Comparison of ENCODE assay signal across 13 cellular contexts in the genomic region with DNA sequence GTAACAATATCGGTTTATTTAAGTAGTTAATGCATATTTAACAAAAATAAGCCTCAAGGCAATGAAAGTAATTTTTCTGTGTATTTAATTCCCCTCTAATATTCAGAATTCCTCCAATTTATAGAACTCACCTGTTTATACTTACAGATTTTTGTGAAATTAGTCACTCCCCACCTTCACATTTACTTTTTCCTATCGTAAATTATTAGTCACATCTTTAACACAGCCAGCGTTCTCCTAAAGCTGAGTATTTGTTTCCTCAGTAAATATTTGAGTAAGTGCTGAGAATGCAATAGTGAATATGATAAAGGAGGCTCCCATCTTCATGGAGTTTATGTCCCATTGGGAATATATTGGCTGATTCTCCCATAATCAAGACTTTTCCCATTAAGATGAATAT.
DNase-seq lines count a peak whose midpoint lies in the region; ATAC-seq and TF ChIP-seq lines count a peak whose summit lies in the region.
"Had no signal": no experiment of that assay in that cellular context is flagged by ENCODE, and none has a peak within 500 bp of the region (broad histone marks: within the 10 kb centered on the region; RNA-seq: fewer than 3 reads in every experiment).

No MANE protein-coding gene starts in this region.

- H3K4me1 ChIP-seq in Caco-2 (peaks cover 17% of the 10 kb centered on the region), Panc1 (ENCODE audit: control insufficient read depth, insufficient read depth, low read length) (0 out of 2 replicates have a peak, but pooled peaks cover 3% of the 10 kb centered on the region)
- H3K4me1 ChIP-seq in CD8-positive, alpha-beta memory T cell (ENCODE audit: insufficient read depth, low read length), result no peaks in the 10 kb centered on the region
- H3K4me1 ChIP-seq: BLaER1 treated with 17β-estradiol and CSF1 and Interleukin-3, amounts not matched to agents 10 nM and 100 nM had no signal

- ATAC-seq in Panc1 (no peak), HG03108 (IDR thresholded peaks at IDR 0.05; ENCODE audit: unreplicated experiment) (no peak)

- H3K36me3 Mint-ChIP-seq in Caco-2 (ENCODE audit: insufficient read depth, unreplicated experiment), result peaks cover 5% of the 10 kb centered on the region
- H3K36me3 Mint-ChIP-seq in CD8-positive, alpha-beta memory T cell, result no peaks in the 10 kb centered on the region
- H3K36me3 Mint-ChIP-seq: CD4-positive, CD25-positive, alpha-beta regulatory T cell had no signal

- no peak overlapping the region for H3K27ac ChIP-seq in Panc1 (ENCODE audit: low read length)
- H3K27ac ChIP-seq in CD8-positive, alpha-beta memory T cell (ENCODE audit: low read depth, low read length), result no peak overlapping the region
- H3K27ac ChIP-seq: BLaER1 treated with 17β-estradiol and CSF1 and Interleukin-3, amounts not matched to agents 10 nM and 100 nM had no signal

- CTCF ChIA-PET in Caco-2 (lab: Charles Lee) (interaction anchor here (0.9 to 1.3 kb wide), 2 partner anchors 62 to 94 kb away, joined by 3 read pairs; partner anchors contain the start of gene PPP1R3D), Panc1 (lab: Charles Lee) (no interaction called here)
- CTCF ChIA-PET in CD8-positive, alpha-beta memory T cell (lab: Charles Lee), result no interaction called here

- peaks cover 16% of the 10 kb centered on the region for H3K4me1 Mint-ChIP-seq in Caco-2 (ENCODE audit: low read depth, unreplicated experiment)
- no peaks in the 10 kb centered on the region for H3K4me1 Mint-ChIP-seq in CD8-positive, alpha-beta memory T cell
- H3K4me1 Mint-ChIP-seq: CD4-positive, CD25-positive, alpha-beta regulatory T cell had no signal

- H3K9me3 ChIP-seq in Caco-2 (no peaks in the 10 kb centered on the region), Panc1 (ENCODE audit: control insufficient read depth, insufficient read depth, low read depth, low read length) (no peaks in the 10 kb centered on the region)
- H3K9me3 ChIP-seq in CD8-positive, alpha-beta memory T cell (ENCODE audit: low read length), result no peaks in the 10 kb centered on the region
- H3K9me3 ChIP-seq: BLaER1 treated with 17β-estradiol and CSF1 and Interleukin-3, amounts not matched to agents 10 nM and 100 nM had no signal

- in situ Hi-C loops in Panc1 (cut with HindIII; ENCODE audit: low pct_unique_long_range_greater_than_20kb, low sequenced_read_pairs), result no loop called here

- peak overlapping the region; percentile 5 for H3K27ac Mint-ChIP-seq in Caco-2 (ENCODE audit: unreplicated experiment)
- H3K27ac Mint-ChIP-seq in CD8-positive, alpha-beta memory T cell, result no peak overlapping the region
- H3K27ac Mint-ChIP-seq: CD4-positive, CD25-positive, alpha-beta regulatory T cell; HFFc6 had no signal

- BruUV-seq in Caco-2 (replicated peaks; lab: Mats Ljungman, UMichigan), result no TSS peak
- no TSS peak for BruUV-seq in Panc1 (replicated peaks; lab: Mats Ljungman, UMichigan)

- no peak overlapping the region for H3K4me3 Mint-ChIP-seq in Caco-2 (ENCODE audit: unreplicated experiment)
- no peak overlapping the region for H3K4me3 Mint-ChIP-seq in CD8-positive, alpha-beta memory T cell
- H3K4me3 Mint-ChIP-seq: CD4-positive, CD25-positive, alpha-beta regulatory T cell; HFFc6 had no signal

- POLR2A ChIA-PET in Caco-2 (lab: Charles Lee) (no interaction called here), Panc1 (lab: Charles Lee) (no interaction called here)
- POLR2A ChIA-PET in CD8-positive, alpha-beta memory T cell (lab: Charles Lee), result no interaction called here

- no peak for TF ChIP-seq CTCF in Caco-2 (IDR thresholded peaks at IDR 0.05; ENCODE audit: insufficient read depth in 1 of 2, low read depth in 1 of 2, low read length in 1 of 2, severe bottlenecking in 1 of 2, unreplicated experiment in 1 of 2)
- no peak for TF ChIP-seq CTCF in Panc1 (IDR thresholded peaks at IDR 0.05)
- TF ChIP-seq CTCF in epithelial cell of esophagus (IDR thresholded peaks at IDR 0.05; ENCODE audit: insufficient read depth, low read depth, low read length, missing control alignments), result no peak

- no peak overlapping the region for H3K4me3 ChIP-seq in Caco-2 (ENCODE audit: low read depth, low read length)
- no peak overlapping the region for H3K4me3 ChIP-seq in Panc1 (ENCODE audit: low read depth in 2 of 2, low read length in 2 of 2)
- no peak overlapping the region for H3K4me3 ChIP-seq in epithelial cell of esophagus (ENCODE audit: low read length)
- H3K4me3 ChIP-seq in CD8-positive, alpha-beta memory T cell (ENCODE audit: low read length), result no peak overlapping the region
- H3K4me3 ChIP-seq: BLaER1 treated with 17β-estradiol and CSF1 and Interleukin-3, amounts not matched to agents 10 nM and 100 nM had no signal

- H3K36me3 ChIP-seq in Caco-2 (ENCODE audit: control insufficient read depth, insufficient read depth, low read length) (no peaks in the 10 kb centered on the region), Panc1 (ENCODE audit: control insufficient read depth, insufficient read depth, low read length) (peaks cover 4% of the 10 kb centered on the region; the same call in 1 of the 2 replicates)
- no peaks in the 10 kb centered on the region for H3K36me3 ChIP-seq in CD8-positive, alpha-beta memory T cell (ENCODE audit: insufficient read depth, low read length)

- H3K27me3 ChIP-seq in Caco-2 (replicated peaks; ENCODE audit: control insufficient read depth, insufficient read depth, low read length) (0 out of 2 replicates have a peak, but pooled peaks cover 2% of the 10 kb centered on the region), Panc1 (ENCODE audit: control insufficient read depth, insufficient read depth, low read length) (no peaks in the 10 kb centered on the region)
- no peaks in the 10 kb centered on the region for H3K27me3 ChIP-seq in CD8-positive, alpha-beta memory T cell (ENCODE audit: insufficient read depth, low read length, poor library complexity, severe bottlenecking)
- H3K27me3 ChIP-seq: BLaER1 treated with 17β-estradiol and CSF1 and Interleukin-3, amounts not matched to agents 10 nM and 100 nM had no signal

- no peaks in the 10 kb centered on the region for H3K27me3 Mint-ChIP-seq in Caco-2 (ENCODE audit: insufficient read depth, unreplicated experiment)
- no peaks in the 10 kb centered on the region for H3K27me3 Mint-ChIP-seq in CD8-positive, alpha-beta memory T cell

- H3K9me3 Mint-ChIP-seq in Caco-2 (ENCODE audit: unreplicated experiment), result no peaks in the 10 kb centered on the region
- H3K9me3 Mint-ChIP-seq in CD8-positive, alpha-beta memory T cell, result no peaks in the 10 kb centered on the region
- H3K9me3 Mint-ChIP-seq: CD4-positive, CD25-positive, alpha-beta regulatory T cell had no signal

- intact Hi-C loops in Caco-2 (cut with micrococcal nuclease; ENCODE audit: unreplicated experiment), result no loop called here
- intact Hi-C loops in Panc1 (cut with micrococcal nuclease; ENCODE audit: unreplicated experiment), result no loop called here

- DNase-seq in Caco-2 (no peak), HT-29 (ENCODE audit: low spot score) (peak; percentile 47), Panc1 (ENCODE audit: low read depth, low spot score) (peak; percentile 25), epithelial cell of esophagus (ENCODE audit: low read depth) (peak; percentile 49)
- DNase-seq in NK-92 treated with Interleukin-12 subunit alpha and Interleukin-12 subunit beta, amount 100 ng/mL, for 24 hours (lab: John Stamatoyannopoulos, UW), result no peak
- DNase-seq in CD8-positive, alpha-beta memory T cell, result no peak
- DNase-seq: 8988T; AML-193; CD4-positive, CD25-positive, alpha-beta regulatory T cell; HCEC 1CT; HFFc6 had no signal

Comparison
In these comparisons a context has a peak if more than half of its experiments do, and no peak if none do; other contexts are left out.
1. DNase-seq: peak in HT-29 (single experiment), Panc1 (single experiment) and epithelial cell of esophagus (single experiment); none in Caco-2 (0 of 2), NK-92 treated with Interleukin-12 subunit alpha and Interleukin-12 subunit beta, amount 100 ng/mL, for 24 hours (single experiment) and CD8-positive, alpha-beta memory T cell (0 of 5).